26 cellular contexts compared by ENCODE assay signal in the genomic region with DNA sequence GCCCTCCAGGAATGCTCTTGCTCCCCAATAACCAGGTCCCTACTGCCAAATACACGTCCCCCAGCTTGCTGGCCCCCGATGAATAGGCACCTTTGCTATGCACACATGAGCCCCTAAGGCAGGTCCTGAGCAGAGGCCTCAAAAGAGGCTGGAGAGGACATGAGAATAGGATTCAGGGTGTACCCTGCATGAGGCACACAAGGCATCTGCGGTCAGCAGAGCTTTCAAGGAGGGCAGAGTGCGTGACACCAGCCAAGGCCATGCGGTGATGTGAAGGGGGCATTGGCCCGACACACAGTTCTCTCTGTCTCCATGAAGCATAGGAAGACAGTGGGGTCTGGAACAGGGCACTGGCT. TPM values are rescaled to one million over a fixed set of nuclear protein-coding genes. Genes with fewer than 3 reads are reported as not detected.
"Had no signal": no experiment of that assay in that cellular context is flagged by ENCODE, and none has a peak within 500 bp of the region (broad histone marks: within the 10 kb centered on the region; RNA-seq: fewer than 3 reads in every experiment).

No MANE protein-coding gene starts in this region.

- DNase-seq: dermis blood vessel endothelial cell; effector memory CD4-positive, alpha-beta T cell; foreskin keratinocyte; heart left ventricle; hippocampal formation; left cardiac atrium; left lung; mesenchymal stem cell; mucosa of descending colon; naive B cell; right cardiac atrium; stimulated activated CD4-positive, alpha-beta T cell treated with anti-CD3 and anti-CD28 coated beads, Interleukin-15, amount 100 ng/mL, for 24 hours; stimulated activated CD4-positive, alpha-beta T cell treated with anti-CD3 and anti-CD28 coated beads, Interleukin-2, amount 100 ng/mL, for 48 hours; stimulated activated naive B cell treated with anti-CD40 and anti-IgM and Interleukin-4, amounts not matched to agents 10 μg/mL and 1 μg/mL and 100 μg/mL, for 72 hours; transverse colon had no signal

- H3K9me3 ChIP-seq: esophagus muscularis mucosa, gastroesophageal sphincter, heart left ventricle, left lung, mucosa of descending colon, psoas muscle, suprapubic skin, transverse colon had no signal

- H3K27me3 ChIP-seq: neural progenitor cell had no signal

- H3K9me3 Mint-ChIP-seq: mesothelial cell of epicardium; nephron; neural progenitor cell; stimulated activated naive B cell treated with anti-CD40 and anti-IgM and Interleukin-4, amounts not matched to agents 10 μg/mL and 1 μg/mL and 100 μg/mL, for 72 hours; stimulated activated naive CD8-positive, alpha-beta T cell treated with anti-CD3 and anti-CD28 coated beads, Interleukin-15, Interleukin-2, amounts not matched to agents 100 ng/mL and 50 ng/mL, for 24 hours had no signal

- H3K4me3 Mint-ChIP-seq: mesothelial cell of epicardium; naive B cell; nephron; stimulated activated naive B cell treated with anti-CD40 and anti-IgM and Interleukin-4, amounts not matched to agents 10 μg/mL and 1 μg/mL and 100 μg/mL, for 72 hours; stimulated activated naive CD8-positive, alpha-beta T cell treated with anti-CD3 and anti-CD28 coated beads, Interleukin-15, Interleukin-2, amounts not matched to agents 100 ng/mL and 50 ng/mL, for 24 hours had no signal

- H3K27ac Mint-ChIP-seq: mesothelial cell of epicardium; neural progenitor cell; stimulated activated naive B cell treated with anti-CD40 and anti-IgM and Interleukin-4, amounts not matched to agents 10 μg/mL and 1 μg/mL and 100 μg/mL, for 72 hours; stimulated activated naive CD8-positive, alpha-beta T cell treated with anti-CD3 and anti-CD28 coated beads, Interleukin-15, Interleukin-2, amounts not matched to agents 100 ng/mL and 50 ng/mL, for 24 hours had no signal

- H3K36me3 Mint-ChIP-seq: mesothelial cell of epicardium, neural progenitor cell had no signal

- ATAC-seq: foreskin keratinocyte; gastroesophageal sphincter; stimulated activated naive B cell treated with anti-CD40 and anti-IgM and Interleukin-4, amounts not matched to agents 10 μg/mL and 1 μg/mL and 100 μg/mL, for 72 hours had no signal

- H3K4me2 ChIP-seq: neural progenitor cell had no signal

- H3K36me3 ChIP-seq: esophagus muscularis mucosa, gastroesophageal sphincter, heart left ventricle, left lung, neural progenitor cell, suprapubic skin, transverse colon had no signal

- H2AFZ ChIP-seq: neural progenitor cell had no signal

- H3K4me3 ChIP-seq: coronary artery, esophagus muscularis mucosa, gastroesophageal sphincter, heart left ventricle, left lung, mucosa of descending colon, neural progenitor cell, psoas muscle, skin epidermis, suprapubic skin, transverse colon had no signal

- H3K4me1 Mint-ChIP-seq: naive B cell, nephron had no signal

- H3K27ac ChIP-seq: coronary artery, esophagus muscularis mucosa, foreskin keratinocyte, gastroesophageal sphincter, heart left ventricle, left lung, neural progenitor cell, psoas muscle, skin epidermis, suprapubic skin, transverse colon had no signal

- H3K4me1 ChIP-seq: esophagus muscularis mucosa, foreskin keratinocyte, gastroesophageal sphincter, heart left ventricle, neural progenitor cell, psoas muscle, suprapubic skin, transverse colon had no signal

RNA-seq across cellular contexts. Expression of a gene that starts 7.9 kb away (rescaled TPM):
- total RNA-seq: dermis blood vessel endothelial cell, lower leg skin had no signal
